In the genomic region with DNA sequence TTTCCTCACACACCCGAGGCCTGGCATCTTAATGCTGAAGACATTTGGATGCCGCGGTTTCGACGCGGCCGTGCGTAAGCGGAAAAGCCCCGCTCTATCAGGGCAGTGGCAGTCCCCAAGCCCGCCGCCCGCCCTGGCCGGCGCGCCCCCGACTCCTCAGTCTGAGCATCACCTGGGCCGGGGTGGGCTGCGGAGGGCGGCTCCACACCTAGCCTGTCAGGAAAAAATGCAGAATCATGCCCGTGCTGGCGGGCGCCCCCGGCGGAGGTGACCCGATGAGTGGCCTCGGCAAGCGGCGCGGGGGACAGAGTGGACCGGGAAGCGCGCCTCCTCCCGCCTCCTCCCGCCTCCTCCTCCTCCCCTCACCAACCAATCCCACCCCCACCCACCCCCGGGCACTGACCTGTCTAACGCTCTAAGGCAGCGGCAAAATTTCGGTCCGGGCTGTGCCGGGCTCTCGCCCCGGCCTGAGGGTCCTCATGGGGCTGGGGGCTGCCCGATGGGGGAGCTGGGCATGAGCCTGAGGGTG, we compare ENCODE assay signal across 8 cellular contexts. TPM values are rescaled to one million over a fixed set of nuclear protein-coding genes. Genes with fewer than 3 reads are reported as not detected.
DNase-seq lines count a peak whose midpoint lies in the region; ATAC-seq lines count a peak whose summit lies in the region.

No MANE protein-coding gene starts in this region.

- ATAC-seq in GM19452 (IDR thresholded peaks at IDR 0.05; ENCODE audit: unreplicated experiment), result peak; percentile 11
- no peak for ATAC-seq in GM19395 (IDR thresholded peaks at IDR 0.05; ENCODE audit: unreplicated experiment)

- H3K79me1 ChIP-seq in mesendoderm (ENCODE audit: low read length), result no peaks in the 10 kb centered on the region

- no CpG with 5 or more reads among the region's 44 CpGs for WGBS in mesendoderm (ENCODE audit: extremely low coverage, insufficient coverage, low lambda C conversion rate)
- 1% methylated on average over 44 of the region's 44 CpGs for WGBS in urinary bladder

- peak overlapping the region; percentile 73 for H3K4me3 ChIP-seq in SJCRH30
- H3K4me3 ChIP-seq in mesendoderm (ENCODE audit: low read length), result no peak overlapping the region
- peak overlapping the region; percentile 39 for H3K4me3 ChIP-seq in urinary bladder (ENCODE audit: low read depth, low read length)

- no peak overlapping the region for H2AK5ac ChIP-seq in mesendoderm (ENCODE audit: low read length)

- H3K23ac ChIP-seq in mesendoderm (ENCODE audit: low read length), result no peak overlapping the region

- H3K4me1 ChIP-seq in SJCRH30 (peaks cover 4% of the 10 kb centered on the region; the same call in 1 of the 2 replicates), mesendoderm (ENCODE audit: control insufficient read depth, low read depth, low read length) (no peaks in the 10 kb centered on the region), urinary bladder (ENCODE audit: insufficient read depth) (peaks cover 2% of the 10 kb centered on the region)

- intact Hi-C loops in dendritic cell treated with granulocyte-macrophage colony-stimulating factor and Interleukin-4, amounts not matched to agents 40 ng/mL and 50 ng/mL, for 4 days (cut with micrococcal nuclease), result loop anchor here (5.0 kb wide), 1 partner anchor 60 kb away; the partner anchor contains the start of gene OS9

- H4K5ac ChIP-seq in mesendoderm (ENCODE audit: low read length), result no peak overlapping the region

- H3K36me3 ChIP-seq in SJCRH30 (peaks cover 15% of the 10 kb centered on the region), mesendoderm (ENCODE audit: control insufficient read depth, insufficient read depth, low read length) (no peaks in the 10 kb centered on the region), urinary bladder (ENCODE audit: insufficient read depth) (no peaks in the 10 kb centered on the region)

- H3K4me1 Mint-ChIP-seq in dendritic cell treated with granulocyte-macrophage colony-stimulating factor and Interleukin-4, amounts not matched to agents 40 ng/mL and 50 ng/mL, for 4 days (ENCODE audit: low read depth), result peaks cover 25% of the 10 kb centered on the region

- no peak overlapping the region for H2BK15ac ChIP-seq in mesendoderm (replicated peaks; ENCODE audit: low read depth)

- H3K56ac ChIP-seq in mesendoderm (ENCODE audit: low read length), result peak overlapping the region; percentile 81

- no peak overlapping the region for H2BK120ac ChIP-seq in mesendoderm (ENCODE audit: low read depth, low read length)

- no peaks in the 10 kb centered on the region for H3K36me3 Mint-ChIP-seq in dendritic cell treated with granulocyte-macrophage colony-stimulating factor and Interleukin-4, amounts not matched to agents 40 ng/mL and 50 ng/mL, for 4 days (ENCODE audit: low read depth)

- H3K4ac ChIP-seq in mesendoderm (ENCODE audit: low read depth, low read length), result peak overlapping the region; percentile 18

- H3K18ac ChIP-seq in mesendoderm (ENCODE audit: low read length), result peak overlapping the region; percentile 44

- peak overlapping the region; percentile 59 for H3K9ac ChIP-seq in mesendoderm (ENCODE audit: low read length)

- H3K27ac ChIP-seq in SJCRH30 (peak overlapping the region; percentile 18; the same call in 1 of the 2 replicates), mesendoderm (ENCODE audit: low read depth, low read length) (no peak overlapping the region), urinary bladder (ENCODE audit: low read depth) (no peak overlapping the region)

- no peak overlapping the region for H4K8ac ChIP-seq in mesendoderm (ENCODE audit: low read depth, low read length)

- peak overlapping the region; percentile 79 for H3K4me2 ChIP-seq in mesendoderm (ENCODE audit: low read length)

- H3K9me3 ChIP-seq in SJCRH30 (replicated peaks), result no peaks in the 10 kb centered on the region

- DNase-seq in AG20443 (ENCODE audit: low spot score) (peak; percentile 40), SJCRH30 (peak in 1 of 2 experiments; percentile 73), mesendoderm (peak; percentile 43), NCI-H2107 treated with DMSO at 0.1 percent for 48 hours (lab: John Stamatoyannopoulos, UW; ENCODE audit: unreplicated experiment) (no peak)

- no peak overlapping the region for H2BK5ac ChIP-seq in mesendoderm (ENCODE audit: low read length)

- H3K79me2 ChIP-seq in mesendoderm (ENCODE audit: control insufficient read depth, insufficient read depth, low read length), result no peaks in the 10 kb centered on the region

- H3K27me3 Mint-ChIP-seq in dendritic cell treated with granulocyte-macrophage colony-stimulating factor and Interleukin-4, amounts not matched to agents 40 ng/mL and 50 ng/mL, for 4 days, result peaks cover 78% of the 10 kb centered on the region

- no peaks in the 10 kb centered on the region for H3K27me3 ChIP-seq in SJCRH30
- peaks cover 47% of the 10 kb centered on the region for H3K27me3 ChIP-seq in mesendoderm (ENCODE audit: insufficient read depth, low read length, poor library complexity)

- H3K9me3 Mint-ChIP-seq in dendritic cell treated with granulocyte-macrophage colony-stimulating factor and Interleukin-4, amounts not matched to agents 40 ng/mL and 50 ng/mL, for 4 days, result no peaks in the 10 kb centered on the region

- H3K4me3 Mint-ChIP-seq in dendritic cell treated with granulocyte-macrophage colony-stimulating factor and Interleukin-4, amounts not matched to agents 40 ng/mL and 50 ng/mL, for 4 days, result peak overlapping the region; percentile 68

- H3K27ac Mint-ChIP-seq in dendritic cell treated with granulocyte-macrophage colony-stimulating factor and Interleukin-4, amounts not matched to agents 40 ng/mL and 50 ng/mL, for 4 days, result no peak overlapping the region

RNA-seq across cellular contexts. Expression of gene B4GALNT1, which starts 0.6 kb away (rescaled TPM):
- total RNA-seq in SJCRH30 (2014; rRNA removed; shearing (Covaris generic)), result 82.7 and 104 TPM in 2 replicates
- 0.37 TPM for polyA plus RNA-seq in mesendoderm (2013, experiment 1 of 2)
- polyA plus RNA-seq in mesendoderm (2013, experiment 2 of 2), result 0.49 TPM
- 3.6 TPM for total RNA-seq in urinary bladder
- polyA plus RNA-seq in urinary bladder, result 2.7 TPM

RNA-seq across cellular contexts. Expression of gene ARHGEF25, which starts 21.2 kb away (rescaled TPM):
- total RNA-seq in SJCRH30 (2014; rRNA removed; shearing (Covaris generic)), result 234 and 262 TPM in 2 replicates
- polyA plus RNA-seq in mesendoderm (2013, experiment 1 of 2), result 0.67 TPM
- polyA plus RNA-seq in mesendoderm (2013, experiment 2 of 2), result 0.63 TPM
- 64.1 TPM for total RNA-seq in urinary bladder
- 158 TPM for polyA plus RNA-seq in urinary bladder

RNA-seq across cellular contexts. Expression of gene DTX3, which starts 27.8 kb away (rescaled TPM):
- 157 and 192 TPM in 2 replicates for total RNA-seq in SJCRH30 (2014; rRNA removed; shearing (Covaris generic))
- 29.5 TPM for polyA plus RNA-seq in mesendoderm (2013, experiment 1 of 2)
- 29.5 TPM for polyA plus RNA-seq in mesendoderm (2013, experiment 2 of 2)
- total RNA-seq in urinary bladder, result 29.8 TPM
- 64.3 TPM for polyA plus RNA-seq in urinary bladder

RNA-seq across cellular contexts. Expression of gene PIP4K2C, which starts 41.4 kb away (rescaled TPM):
- 170 and 171 TPM in 2 replicates for total RNA-seq in SJCRH30 (2014; rRNA removed; shearing (Covaris generic))
- polyA plus RNA-seq in mesendoderm (2013, experiment 1 of 2), result 18.6 TPM
- polyA plus RNA-seq in mesendoderm (2013, experiment 2 of 2), result 18.6 TPM
- 9.5 TPM for total RNA-seq in urinary bladder
- polyA plus RNA-seq in urinary bladder, result 26.8 TPM

Comparison
In these comparisons a context has a peak if more than half of its experiments do, and no peak if none do; other contexts are left out.
1. RNA of gene B4GALNT1, which starts 0.6 kb away (total RNA-seq): 82.7 to 104 TPM in SJCRH30; 3.6 TPM in urinary bladder (single experiment); every median in the first group is over 10 times any median in the second.